Comparison of ENCODE assay signal across 15 cellular contexts in the genomic region with DNA sequence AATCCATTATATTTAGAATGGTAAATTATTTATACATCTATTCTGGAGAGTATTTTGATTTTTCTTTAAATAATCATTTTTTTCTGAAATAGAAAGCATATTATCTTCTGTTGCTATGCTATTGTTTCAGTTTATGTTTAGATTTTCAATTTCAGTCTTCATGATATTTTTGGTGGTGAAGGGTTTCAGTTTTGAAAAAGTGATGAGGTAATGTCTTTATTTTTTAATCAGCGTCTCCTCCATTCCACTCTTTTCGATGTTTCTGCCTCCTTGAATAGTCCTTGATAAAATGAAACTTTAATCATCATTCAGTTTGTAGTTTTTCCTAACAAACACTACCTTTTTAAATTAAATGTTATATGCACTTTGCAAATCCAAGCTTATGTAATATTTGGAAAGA.
DNase-seq lines count a peak whose midpoint lies in the region; ATAC-seq, FAIRE-seq and TF ChIP-seq lines count a peak whose summit lies in the region.
"Had no signal": no experiment of that assay in that cellular context is flagged by ENCODE, and none has a peak within 500 bp of the region (broad histone marks: within the 10 kb centered on the region; RNA-seq: fewer than 3 reads in every experiment).

No MANE protein-coding gene starts in this region.

- H3K27ac Mint-ChIP-seq in activated CD4-positive, alpha-beta T cell treated with anti-CD3 and anti-CD28 coated beads, Interleukin-2, amount 10 ng/mL, durations not matched to agents 24 days and 14 days = peak overlapping the region; percentile 6
- H3K27ac Mint-ChIP-seq in immature natural killer cell = no peak overlapping the region
- H3K27ac Mint-ChIP-seq: activated naive CD4-positive, alpha-beta T cell treated with anti-CD3 and anti-CD28 coated beads, Interleukin-2, amount 50 U/mL, for 72 hours; dendritic cell treated with granulocyte-macrophage colony-stimulating factor and Interleukin-4, amounts not matched to agents 40 ng/mL and 50 ng/mL, for 4 days had no signal

- 0 out of 2 replicates have a peak overlapping the region, but pooled peaks have one; percentile 1 for H2AFZ ChIP-seq in GM23248

- no peak overlapping the region for H3K9ac ChIP-seq in GM23248

- H3K27me3 Mint-ChIP-seq in activated CD4-positive, alpha-beta T cell treated with anti-CD3 and anti-CD28 coated beads, Interleukin-2, amount 10 ng/mL, durations not matched to agents 24 days and 14 days = no peaks in the 10 kb centered on the region
- peaks cover 0 to 2% (median 1%) of the 10 kb centered on the region in 3 donors for H3K27me3 Mint-ChIP-seq in immature natural killer cell (ENCODE audit: low read depth in 3 of 3)
- H3K27me3 Mint-ChIP-seq: dendritic cell treated with granulocyte-macrophage colony-stimulating factor and Interleukin-4, amounts not matched to agents 40 ng/mL and 50 ng/mL, for 4 days had no signal

- intact Hi-C loops in activated CD4-positive, alpha-beta T cell treated with anti-CD3 and anti-CD28 coated beads, Interleukin-2, amount 10 ng/mL, durations not matched to agents 24 days and 14 days (cut with micrococcal nuclease) = no loop called here

- in situ Hi-C loops in GM23248 (cut with MboI) = no loop called here

- H3K9me3 ChIP-seq in GM23248 (ENCODE audit: low read depth) = no peaks in the 10 kb centered on the region
- H3K9me3 ChIP-seq in small intestine (ENCODE audit: control insufficient read depth, low read depth) = no peaks in the 10 kb centered on the region

- peak; percentile 94 for ATAC-seq in HG03175 (IDR thresholded peaks at IDR 0.05; ENCODE audit: unreplicated experiment)

- TF ChIP-seq CTCF in RWPE1 (conservative IDR thresholded peaks at IDR 0.05; ENCODE audit: low read depth) = no peak

- H3K4me2 ChIP-seq in GM23248 (ENCODE audit: unreplicated experiment) = no peak overlapping the region

- CTCF ChIA-PET in RWPE1 (lab: Yijun Ruan, JAX) = no interaction called here

- H3K4me1 ChIP-seq in GM23248 (ENCODE audit: insufficient read depth) = no peaks in the 10 kb centered on the region
- no peaks in the 10 kb centered on the region for H3K4me1 ChIP-seq in small intestine (ENCODE audit: control insufficient read depth in 2 of 2, insufficient read depth in 1 of 2, low read depth in 1 of 2, low read length in 1 of 2)

- H3K9me2 ChIP-seq in GM23248 (ENCODE audit: insufficient read depth) = no peaks in the 10 kb centered on the region; the same call in 1 of the 2 replicates

- H3K4me1 Mint-ChIP-seq in activated CD4-positive, alpha-beta T cell treated with anti-CD3 and anti-CD28 coated beads, Interleukin-2, amount 10 ng/mL, durations not matched to agents 24 days and 14 days = peaks cover 12% of the 10 kb centered on the region
- H3K4me1 Mint-ChIP-seq in immature natural killer cell = no peaks in the 10 kb centered on the region

- H3K4me3 Mint-ChIP-seq in activated CD4-positive, alpha-beta T cell treated with anti-CD3 and anti-CD28 coated beads, Interleukin-2, amount 10 ng/mL, durations not matched to agents 24 days and 14 days = peak overlapping the region; percentile 24
- no peak overlapping the region for H3K4me3 Mint-ChIP-seq in immature natural killer cell
- H3K4me3 Mint-ChIP-seq: dendritic cell treated with granulocyte-macrophage colony-stimulating factor and Interleukin-4, amounts not matched to agents 40 ng/mL and 50 ng/mL, for 4 days had no signal

- H3K4me3 ChIP-seq in GM23248 (no peak overlapping the region), small intestine (ENCODE audit: low read depth in 1 of 2, low read length in 2 of 2) (no peak overlapping the region)

- 26 to 29% methylated on average over 2 of the region's 2 CpGs for WGBS in GM23248 (ENCODE audit: low coverage in 1 of 2, low lambda C conversion rate in 2 of 2, missing lambda C conversion rate in 2 of 2), 2 experiments
- WGBS in small intestine, 3 donors = 46 to 89% (median 72%) methylated on average over 2 of the region's 2 CpGs

- peaks cover 2% of the 10 kb centered on the region for H3K36me3 Mint-ChIP-seq in activated CD4-positive, alpha-beta T cell treated with anti-CD3 and anti-CD28 coated beads, Interleukin-2, amount 10 ng/mL, durations not matched to agents 24 days and 14 days (ENCODE audit: low read depth)
- H3K36me3 Mint-ChIP-seq in immature natural killer cell = peaks cover 0 to 4% (median 0%) of the 10 kb centered on the region in 3 donors
- H3K36me3 Mint-ChIP-seq: activated naive CD4-positive, alpha-beta T cell treated with anti-CD3 and anti-CD28 coated beads, Interleukin-2, amount 50 U/mL, for 72 hours had no signal

- no peaks in the 10 kb centered on the region for H3K36me3 ChIP-seq in GM23248 (ENCODE audit: low read depth)
- H3K36me3 ChIP-seq in small intestine (ENCODE audit: control insufficient read depth in 2 of 2, insufficient read depth in 2 of 2, low read length in 2 of 2) = no peaks in the 10 kb centered on the region

- no peak overlapping the region for H3K27ac ChIP-seq in GM23248
- H3K27ac ChIP-seq in small intestine (ENCODE audit: low read depth in 1 of 2, low read length in 1 of 2) = no peak overlapping the region
- no peak overlapping the region for H3K27ac ChIP-seq in RWPE1
- H3K27ac ChIP-seq: 22Rv1 had no signal

- POLR2A ChIA-PET in RWPE1 (lab: Yijun Ruan, JAX; ENCODE audit: low non-redundant PET) = no interaction called here

- H3K9me3 Mint-ChIP-seq in activated CD4-positive, alpha-beta T cell treated with anti-CD3 and anti-CD28 coated beads, Interleukin-2, amount 10 ng/mL, durations not matched to agents 24 days and 14 days = peaks cover 27% of the 10 kb centered on the region
- H3K9me3 Mint-ChIP-seq in immature natural killer cell = no peaks in the 10 kb centered on the region
- H3K9me3 Mint-ChIP-seq: dendritic cell treated with granulocyte-macrophage colony-stimulating factor and Interleukin-4, amounts not matched to agents 40 ng/mL and 50 ng/mL, for 4 days had no signal

- no peaks in the 10 kb centered on the region for H3F3A ChIP-seq in GM23248 (ENCODE audit: insufficient read depth)

- DNase-seq in activated CD4-positive, alpha-beta T cell treated with anti-CD3 and anti-CD28 coated beads, Interleukin-2, amount 10 ng/mL, durations not matched to agents 24 days and 14 days = no peak
- no peak for DNase-seq in activated CD4-positive, alpha-beta T cell treated with anti-CD3 and anti-CD28 coated beads for 4 hours
- no peak for DNase-seq in GM23248
- no peak for DNase-seq in small intestine
- DNase-seq in immature natural killer cell = no peak
- no peak for DNase-seq in C1 segment of cervical spinal cord (lab: John Stamatoyannopoulos, UW)
- no peak for DNase-seq in RWPE1 (ENCODE audit: low spot score)
- DNase-seq: glutamatergic neuron; Kasumi-1; SHP77 treated with DMSO at 0.1 percent for 48 hours; stimulated activated CD4-positive, alpha-beta T cell treated with anti-CD3 and anti-CD28 coated beads, Interleukin-1b, Interleukin-23, amount 100 ng/mL, for 48 hours had no signal

- FAIRE-seq in small intestine (lab: Jason Lieb, UNC) = peak; percentile 85

- no peaks in the 10 kb centered on the region for H4K20me1 ChIP-seq in GM23248 (ENCODE audit: insufficient read depth)

- H3K27me3 ChIP-seq in GM23248 (replicated peaks; ENCODE audit: insufficient read depth) (no peaks in the 10 kb centered on the region; the same call in 1 of the 2 replicates), small intestine (ENCODE audit: control insufficient read depth in 2 of 2, insufficient read depth in 2 of 2, low read length in 2 of 2) (no peaks in the 10 kb centered on the region)

- no peaks in the 10 kb centered on the region for H3K79me2 ChIP-seq in GM23248 (ENCODE audit: insufficient read depth)
